In the genomic region with DNA sequence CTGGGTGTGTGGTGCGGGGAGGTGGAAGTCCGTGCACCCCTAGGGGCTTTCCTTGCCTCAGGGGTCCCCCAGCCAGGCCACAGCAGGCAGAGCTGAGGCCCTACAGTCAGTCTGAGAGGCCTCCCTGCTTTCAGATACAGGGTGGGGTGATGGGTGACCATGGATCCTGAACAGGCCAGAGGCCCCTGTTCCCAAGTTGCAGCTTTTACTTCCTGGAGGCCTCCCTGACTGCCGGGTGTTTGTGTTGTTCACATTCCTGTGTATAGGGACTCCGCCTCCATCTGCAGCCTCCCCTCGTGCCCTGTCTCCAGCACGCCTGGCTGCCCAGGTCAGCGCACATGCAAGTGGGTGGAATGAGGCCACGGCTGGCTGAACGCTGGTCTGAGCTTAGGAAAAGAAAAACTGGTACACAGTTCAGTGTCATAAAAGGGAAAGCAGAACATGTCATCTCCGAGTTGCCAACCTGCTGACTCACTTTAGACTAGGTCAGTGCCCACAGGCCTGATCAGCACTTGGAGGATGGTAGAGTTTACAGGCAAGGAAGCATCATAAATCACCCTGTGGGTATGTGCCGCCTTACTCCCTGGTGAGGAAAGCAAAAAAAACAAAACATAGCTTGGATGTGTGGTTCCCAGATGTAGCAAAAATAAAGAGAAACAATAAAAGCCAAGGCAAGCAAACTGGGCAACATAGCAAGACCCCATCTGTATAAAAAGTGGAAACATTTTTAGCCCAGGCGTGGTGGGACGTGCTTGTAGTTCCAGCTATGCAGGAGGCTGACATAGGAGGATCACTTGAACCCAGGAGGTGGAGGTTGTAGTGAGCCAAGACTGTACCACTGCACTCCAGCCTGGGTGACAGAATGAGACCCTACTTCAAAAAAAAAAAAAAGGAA, we compare ENCODE assay signal across 1 cellular context.
TF ChIP-seq lines count a peak whose summit lies in the region.

No MANE protein-coding gene starts in this region.

TF ChIP-seq in HepG2, 621 proteins besides CTCF, POLR2A, EP300 and RAD21 (continued from another document and continues in another):
- peak; percentile 77 for TF ChIP-seq THAP9 (CRISPR knock-in tag; IDR thresholded peaks at IDR 0.05; ENCODE audit: borderline replicate concordance)
- no peak for TF ChIP-seq ZBTB34 (CRISPR knock-in tag; IDR thresholded peaks at IDR 0.05)
- TF ChIP-seq ZNF318 (CRISPR knock-in tag; IDR thresholded peaks at IDR 0.05) = peak; percentile 93; the same call in 1 of the 2 replicates
- peak; percentile 88; the same call in 1 of the 2 replicates for TF ChIP-seq ZNF878 (CRISPR knock-in tag; IDR thresholded peaks at IDR 0.05)
- TF ChIP-seq ZNF557 (CRISPR knock-in tag; IDR thresholded peaks at IDR 0.05) = 0 out of 2 replicates have a peak, but pooled peaks have one; percentile 32
- TF ChIP-seq CHD4 (IDR thresholded peaks at IDR 0.05; ENCODE audit: borderline replicate concordance, low read length) = no peak; the same call in 1 of the 2 replicates
- TF ChIP-seq THAP7 (CRISPR knock-in tag; IDR thresholded peaks at IDR 0.05) = peak; percentile 94
- TF ChIP-seq E2F1 (CRISPR knock-in tag; IDR thresholded peaks at IDR 0.05) = no peak
- TF ChIP-seq ZNF543 (CRISPR knock-in tag; IDR thresholded peaks at IDR 0.05) = 0 out of 2 replicates have a peak, but pooled peaks have one; percentile 52
- TF ChIP-seq ZNF703 (CRISPR knock-in tag; IDR thresholded peaks at IDR 0.05; ENCODE audit: borderline replicate concordance) = no peak
- peak; percentile 66 for TF ChIP-seq MNT (IDR thresholded peaks at IDR 0.05)
- TF ChIP-seq MAFG (CRISPR knock-in tag; IDR thresholded peaks at IDR 0.05) = no peak
- peak; percentile 89 for TF ChIP-seq HNF1B (CRISPR knock-in tag; IDR thresholded peaks at IDR 0.05)
- TF ChIP-seq BCL6 (CRISPR knock-in tag; IDR thresholded peaks at IDR 0.05) = peak; percentile 75
- no peak for TF ChIP-seq ZNF432 (CRISPR knock-in tag; IDR thresholded peaks at IDR 0.05; ENCODE audit: borderline replicate concordance)
- TF ChIP-seq ZBTB4 (CRISPR knock-in tag; IDR thresholded peaks at IDR 0.05; ENCODE audit: borderline replicate concordance) = peak; percentile 98
- peak; percentile 49; the same call in 1 of the 2 replicates for TF ChIP-seq NCOA1 (CRISPR knock-in tag; IDR thresholded peaks at IDR 0.05)
- TF ChIP-seq HES4 (CRISPR knock-in tag; IDR thresholded peaks at IDR 0.05; ENCODE audit: borderline replicate concordance) = peak; percentile 40; the same call in 1 of the 2 replicates
- TF ChIP-seq JUN (CRISPR knock-in tag; IDR thresholded peaks at IDR 0.05) = no peak; the same call in 1 of the 2 replicates
- TF ChIP-seq ZBTB26 (CRISPR knock-in tag; IDR thresholded peaks at IDR 0.05; ENCODE audit: borderline replicate concordance) = peak; percentile 81
- peak; percentile 59; the same call in 1 of the 2 replicates for TF ChIP-seq SPEN (CRISPR knock-in tag; IDR thresholded peaks at IDR 0.05; ENCODE audit: low read depth)
- no peak for TF ChIP-seq SMARCE1 (IDR thresholded peaks at IDR 0.05; ENCODE audit: borderline replicate concordance)
- TF ChIP-seq HOXA7 (CRISPR knock-in tag; IDR thresholded peaks at IDR 0.05) = no peak
- TF ChIP-seq ZFY (CRISPR knock-in tag; IDR thresholded peaks at IDR 0.05) = peak; percentile 88
- TF ChIP-seq HOXA9 (CRISPR knock-in tag; IDR thresholded peaks at IDR 0.05; ENCODE audit: borderline replicate concordance) = no peak
